8 cellular contexts compared by ENCODE assay signal in genomic region chr11:47161134-47161854, GRCh38. TPM values are rescaled to one million over a fixed set of nuclear protein-coding genes. Genes with fewer than 3 reads are reported as not detected.
DNase-seq lines count a peak whose midpoint lies in the region; FAIRE-seq and TF ChIP-seq lines count a peak whose summit lies in the region.

No MANE protein-coding gene starts in this region.

- H3K79me2 ChIP-seq in OCI-LY3 (ENCODE audit: low read length) = no peaks in the 10 kb centered on the region

- H3K27me3 ChIP-seq in HL-60 (ENCODE audit: insufficient read depth, poor library complexity, severe bottlenecking) = no peaks in the 10 kb centered on the region
- H3K27me3 ChIP-seq in OCI-LY3 (ENCODE audit: low read depth, low read length) = no peaks in the 10 kb centered on the region

- TF ChIP-seq CTCF in HL-60 (IDR thresholded peaks at IDR 0.05; ENCODE audit: insufficient read depth, low read length) = peak; percentile 86
- peak; percentile 76 for TF ChIP-seq CTCF in OCI-LY3 (IDR thresholded peaks at IDR 0.05; ENCODE audit: low read depth, low read length)
- TF ChIP-seq CTCF in neural crest cell (conservative IDR thresholded peaks at IDR 0.05) = peak; percentile 70

- DNase-seq in NCI-H1436 (lab: John Stamatoyannopoulos, UW) (peak; percentile 34), NCI-H1436 treated with DMSO at 0.1 percent for 48 hours (lab: John Stamatoyannopoulos, UW) (no peak), HL-60 (ENCODE audit: low read depth in 1 of 2, low spot score in 1 of 2) (peak in 1 of 2 experiments; percentile 61), fibroblast of peridontal ligament (ENCODE audit: extremely low read depth) (peak; percentile 69), neural crest cell (ENCODE audit: low read depth, low spot score) (peak; percentile 70), urothelium cell line (ENCODE audit: low spot score) (peak; percentile 79)
- peak; percentile 72 to 77 for DNase-seq in activated T-cell treated with anti-CD3 and anti-CD28 coated beads, Interleukin-2, amount 50 U/mL, for 48 hours

- H3K27ac Mint-ChIP-seq in neural crest cell (ENCODE audit: unreplicated experiment) = no peak overlapping the region

- no peaks in the 10 kb centered on the region for H3K9me3 Mint-ChIP-seq in neural crest cell

- no peaks in the 10 kb centered on the region for H3K4me1 ChIP-seq in OCI-LY3 (ENCODE audit: low read length)

- FAIRE-seq in urothelium cell line (lab: Jason Lieb, UNC) = no peak

- no peak overlapping the region for H3K4me2 ChIP-seq in OCI-LY3 (ENCODE audit: low read length)

- H3K27ac ChIP-seq in HL-60 (replicated peaks) (no peak overlapping the region), OCI-LY3 (ENCODE audit: low read length) (no peak overlapping the region)

- no peaks in the 10 kb centered on the region for H3K4me1 Mint-ChIP-seq in neural crest cell

- H3K36me3 ChIP-seq in OCI-LY3 (replicated peaks; ENCODE audit: low read depth, low read length) = peaks cover 10% of the 10 kb centered on the region

- no peak overlapping the region for H3K9ac ChIP-seq in OCI-LY3 (ENCODE audit: low read length)

- H3K9me3 ChIP-seq in OCI-LY3 (ENCODE audit: insufficient read depth, low read length) = no peaks in the 10 kb centered on the region

- H2AFZ ChIP-seq in OCI-LY3 (ENCODE audit: low read depth, low read length) = no peak overlapping the region

- H3K36me3 Mint-ChIP-seq in neural crest cell (ENCODE audit: low read depth) = no peaks in the 10 kb centered on the region

- peaks cover 10% of the 10 kb centered on the region for H4K20me1 ChIP-seq in OCI-LY3 (ENCODE audit: insufficient read depth, low read length)

- H3K4me3 ChIP-seq in HL-60 (replicated peaks; ENCODE audit: insufficient read depth, low read length) (no peak overlapping the region), OCI-LY3 (ENCODE audit: low read length) (no peak overlapping the region)

- peaks cover 6% of the 10 kb centered on the region for H3K27me3 Mint-ChIP-seq in neural crest cell (ENCODE audit: low read depth)

- no peak overlapping the region for H3K4me3 Mint-ChIP-seq in neural crest cell

RNA-seq across cellular contexts. Expression of gene ARFGAP2, which starts 15.4 kb away (rescaled TPM):
- total RNA-seq in neural crest cell = 108 and 110 TPM in 2 replicates

RNA-seq across cellular contexts. Expression of gene PACSIN3, which starts 24.9 kb away (rescaled TPM):
- total RNA-seq in neural crest cell = 56.4 and 57.0 TPM in 2 replicates

RNA-seq across cellular contexts. Expression of gene DDB2, which starts 53.5 kb away (rescaled TPM):
- 32.2 and 33.9 TPM in 2 replicates for total RNA-seq in neural crest cell
